ENCODE assay signal across 11 cellular contexts in the genomic region with DNA sequence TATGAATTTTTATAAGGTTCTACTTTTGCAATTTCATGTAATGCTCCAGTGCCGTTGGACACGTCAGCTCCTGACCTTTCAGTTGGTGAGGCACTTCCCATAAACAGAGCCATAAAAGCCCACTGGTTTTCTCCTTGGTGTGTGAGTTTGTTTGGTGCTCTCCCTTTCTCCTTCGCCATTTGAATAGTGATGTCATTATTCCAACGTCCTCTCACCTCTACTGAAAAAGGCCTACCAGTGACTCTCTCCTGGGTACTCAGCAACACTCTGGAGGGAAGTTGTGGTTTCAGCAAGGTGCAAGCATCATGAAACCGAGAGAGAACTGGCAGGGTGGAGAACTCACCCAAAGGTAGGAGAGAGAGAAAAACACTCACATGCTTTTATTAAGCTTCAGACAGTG. TPM values are rescaled to one million over a fixed set of nuclear protein-coding genes. Genes with fewer than 3 reads are reported as not detected.
A peak's percentile ranks its signal among the peaks of the same experiment; 100 is the strongest.
DNase-seq lines count a peak whose midpoint lies in the region; ATAC-seq and TF ChIP-seq lines count a peak whose summit lies in the region.
"Had no signal": no experiment of that assay in that cellular context is flagged by ENCODE, and none has a peak within 500 bp of the region (broad histone marks: within the 10 kb centered on the region; RNA-seq: fewer than 3 reads in every experiment).

No MANE protein-coding gene starts in this region.

- no peak overlapping the region for H3K4me3 ChIP-seq in Jurkat, Clone E6-1 (ENCODE audit: low read length)
- H3K4me3 ChIP-seq in mucosa of descending colon (no peak overlapping the region), ascending aorta (no peak overlapping the region), psoas muscle (no peak overlapping the region)
- H3K4me3 ChIP-seq: hepatocyte had no signal

- H3K9me3 ChIP-seq in mucosa of descending colon (no peaks in the 10 kb centered on the region), ascending aorta (no peaks in the 10 kb centered on the region), psoas muscle (no peaks in the 10 kb centered on the region)

- ATAC-seq in GM18907 (IDR thresholded peaks at IDR 0.05; ENCODE audit: unreplicated experiment) (peak; percentile 84), GM21723 (IDR thresholded peaks at IDR 0.05; ENCODE audit: unreplicated experiment) (peak; percentile 89), mucosa of descending colon (peak; percentile 51), psoas muscle (no peak), HG03025 (IDR thresholded peaks at IDR 0.05; ENCODE audit: low FRiP score, unreplicated experiment) (no peak), WTC11 (no peak)
- ATAC-seq: Right ventricle myocardium inferior, sciatic nerve had no signal

- CTCF ChIA-PET in WTC11 (lab: Charles Lee) = no interaction called here

- 53 to 55% (median 55%) methylated on average over 5 of the region's 5 CpGs for WGBS in psoas muscle, 3 donors

- H3K9me3 Mint-ChIP-seq in WTC11 = no peaks in the 10 kb centered on the region; the same call in 1 of the 2 replicates

- peak; percentile 27 for DNase-seq in Jurkat, Clone E6-1 (ENCODE audit: low read depth, low spot score)
- no peak for DNase-seq in mucosa of descending colon
- DNase-seq in ascending aorta (ENCODE audit: low spot score in 2 of 2) = no peak
- DNase-seq in psoas muscle = no peak
- DNase-seq in WTC11 (ENCODE audit: low spot score) = no peak

- no peaks in the 10 kb centered on the region for H3K36me3 ChIP-seq in mucosa of descending colon (ENCODE audit: low read depth)
- H3K36me3 ChIP-seq in ascending aorta = no peaks in the 10 kb centered on the region
- H3K36me3 ChIP-seq in psoas muscle (ENCODE audit: insufficient read depth in 1 of 2, low read depth in 1 of 2) = no peaks in the 10 kb centered on the region

- peaks cover 2% of the 10 kb centered on the region for H3K4me1 ChIP-seq in mucosa of descending colon (ENCODE audit: low read depth)
- H3K4me1 ChIP-seq in ascending aorta = no peaks in the 10 kb centered on the region
- H3K4me1 ChIP-seq in psoas muscle = no peaks in the 10 kb centered on the region

- intact Hi-C loops in mucosa of descending colon (cut with DNase I, micrococcal nuclease) (no loop called here), ascending aorta (cut with DNase I) (no loop called here), psoas muscle (cut with DNase I) (no loop called here)

- no peaks in the 10 kb centered on the region for H3K4me1 Mint-ChIP-seq in WTC11

- no peaks in the 10 kb centered on the region; the same call in 1 of the 2 replicates for H3K36me3 Mint-ChIP-seq in WTC11

- POLR2A ChIA-PET in WTC11 (lab: Charles Lee) = no interaction called here

- TF ChIP-seq CTCF in mucosa of descending colon (IDR thresholded peaks at IDR 0.05) = no peak
- TF ChIP-seq CTCF in ascending aorta (IDR thresholded peaks at IDR 0.05) = no peak
- no peak for TF ChIP-seq CTCF in psoas muscle (IDR thresholded peaks at IDR 0.05)
- TF ChIP-seq CTCF in WTC11 (IDR thresholded peaks at IDR 0.05) = no peak

- H3K27me3 Mint-ChIP-seq in WTC11 (ENCODE audit: low read depth) = no peaks in the 10 kb centered on the region; the same call in 1 of the 2 replicates

- no peak overlapping the region for H3K4me3 Mint-ChIP-seq in WTC11

- H3K27me3 ChIP-seq in ascending aorta (no peaks in the 10 kb centered on the region), psoas muscle (ENCODE audit: insufficient read depth in 3 of 3, low read length in 2 of 3) (peaks cover 0 to 8% (median 1%) of the 10 kb centered on the region in 3 donors)
- H3K27me3 ChIP-seq: hepatocyte had no signal

- H3K27ac ChIP-seq in ascending aorta = no peak overlapping the region
- H3K27ac ChIP-seq in psoas muscle = no peak overlapping the region
- H3K27ac ChIP-seq: hepatocyte had no signal

- no peak overlapping the region for H3K27ac Mint-ChIP-seq in WTC11

TF ChIP-seq in WTC11, 78 proteins besides CTCF, POLR2A, EP300 and RAD21 (continues in another document):
- TF ChIP-seq ZNF219 (CRISPR knock-in tag; IDR thresholded peaks at IDR 0.05; ENCODE audit: borderline replicate concordance) (no peak), ATF1 (CRISPR knock-in tag; IDR thresholded peaks at IDR 0.05) (no peak), JAZF1 (CRISPR knock-in tag; IDR thresholded peaks at IDR 0.05) (no peak), SOX15 (CRISPR knock-in tag; IDR thresholded peaks at IDR 0.05) (no peak), NR3C1 (CRISPR knock-in tag; conservative IDR thresholded peaks at IDR 0.05; ENCODE audit: low read depth) (no peak), ZNF263 (CRISPR knock-in tag; IDR thresholded peaks at IDR 0.05; ENCODE audit: low read depth) (no peak), NFATC4 (CRISPR knock-in tag; IDR thresholded peaks at IDR 0.05) (no peak), EMX1 (CRISPR knock-in tag; IDR thresholded peaks at IDR 0.05) (no peak)
- TF ChIP-seq, protein P1, sequence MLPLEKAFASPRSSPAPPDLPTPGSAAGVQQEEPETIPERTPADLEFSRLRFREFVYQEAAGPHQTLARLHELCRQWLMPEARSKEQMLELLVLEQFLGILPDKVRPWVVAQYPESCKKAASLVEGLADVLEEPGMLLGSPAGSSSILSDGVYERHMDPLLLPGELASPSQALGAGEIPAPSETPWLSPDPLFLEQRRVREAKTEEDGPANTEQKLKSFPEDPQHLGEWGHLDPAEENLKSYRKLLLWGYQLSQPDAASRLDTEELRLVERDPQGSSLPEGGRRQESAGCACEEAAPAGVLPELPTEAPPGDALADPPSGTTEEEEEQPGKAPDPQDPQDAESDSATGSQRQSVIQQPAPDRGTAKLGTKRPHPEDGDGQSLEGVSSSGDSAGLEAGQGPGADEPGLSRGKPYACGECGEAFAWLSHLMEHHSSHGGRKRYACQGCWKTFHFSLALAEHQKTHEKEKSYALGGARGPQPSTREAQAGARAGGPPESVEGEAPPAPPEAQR (CRISPR knock-in tag; IDR thresholded peaks at IDR 0.05) = no peak
- TF ChIP-seq, protein P2, sequence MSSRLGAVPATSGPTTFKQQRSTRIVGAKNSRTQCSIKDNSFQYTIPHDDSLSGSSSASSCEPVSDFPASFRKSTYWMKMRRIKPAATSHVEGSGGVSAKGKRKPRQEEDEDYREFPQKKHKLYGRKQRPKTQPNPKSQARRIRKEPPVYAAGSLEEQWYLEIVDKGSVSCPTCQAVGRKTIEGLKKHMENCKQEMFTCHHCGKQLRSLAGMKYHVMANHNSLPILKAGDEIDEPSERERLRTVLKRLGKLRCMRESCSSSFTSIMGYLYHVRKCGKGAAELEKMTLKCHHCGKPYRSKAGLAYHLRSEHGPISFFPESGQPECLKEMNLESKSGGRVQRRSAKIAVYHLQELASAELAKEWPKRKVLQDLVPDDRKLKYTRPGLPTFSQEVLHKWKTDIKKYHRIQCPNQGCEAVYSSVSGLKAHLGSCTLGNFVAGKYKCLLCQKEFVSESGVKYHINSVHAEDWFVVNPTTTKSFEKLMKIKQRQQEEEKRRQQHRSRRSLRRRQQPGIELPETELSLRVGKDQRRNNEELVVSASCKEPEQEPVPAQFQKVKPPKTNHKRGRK (CRISPR knock-in tag; IDR thresholded peaks at IDR 0.05; ENCODE audit: borderline replicate concordance) = no peak
- TF ChIP-seq, protein P3, sequence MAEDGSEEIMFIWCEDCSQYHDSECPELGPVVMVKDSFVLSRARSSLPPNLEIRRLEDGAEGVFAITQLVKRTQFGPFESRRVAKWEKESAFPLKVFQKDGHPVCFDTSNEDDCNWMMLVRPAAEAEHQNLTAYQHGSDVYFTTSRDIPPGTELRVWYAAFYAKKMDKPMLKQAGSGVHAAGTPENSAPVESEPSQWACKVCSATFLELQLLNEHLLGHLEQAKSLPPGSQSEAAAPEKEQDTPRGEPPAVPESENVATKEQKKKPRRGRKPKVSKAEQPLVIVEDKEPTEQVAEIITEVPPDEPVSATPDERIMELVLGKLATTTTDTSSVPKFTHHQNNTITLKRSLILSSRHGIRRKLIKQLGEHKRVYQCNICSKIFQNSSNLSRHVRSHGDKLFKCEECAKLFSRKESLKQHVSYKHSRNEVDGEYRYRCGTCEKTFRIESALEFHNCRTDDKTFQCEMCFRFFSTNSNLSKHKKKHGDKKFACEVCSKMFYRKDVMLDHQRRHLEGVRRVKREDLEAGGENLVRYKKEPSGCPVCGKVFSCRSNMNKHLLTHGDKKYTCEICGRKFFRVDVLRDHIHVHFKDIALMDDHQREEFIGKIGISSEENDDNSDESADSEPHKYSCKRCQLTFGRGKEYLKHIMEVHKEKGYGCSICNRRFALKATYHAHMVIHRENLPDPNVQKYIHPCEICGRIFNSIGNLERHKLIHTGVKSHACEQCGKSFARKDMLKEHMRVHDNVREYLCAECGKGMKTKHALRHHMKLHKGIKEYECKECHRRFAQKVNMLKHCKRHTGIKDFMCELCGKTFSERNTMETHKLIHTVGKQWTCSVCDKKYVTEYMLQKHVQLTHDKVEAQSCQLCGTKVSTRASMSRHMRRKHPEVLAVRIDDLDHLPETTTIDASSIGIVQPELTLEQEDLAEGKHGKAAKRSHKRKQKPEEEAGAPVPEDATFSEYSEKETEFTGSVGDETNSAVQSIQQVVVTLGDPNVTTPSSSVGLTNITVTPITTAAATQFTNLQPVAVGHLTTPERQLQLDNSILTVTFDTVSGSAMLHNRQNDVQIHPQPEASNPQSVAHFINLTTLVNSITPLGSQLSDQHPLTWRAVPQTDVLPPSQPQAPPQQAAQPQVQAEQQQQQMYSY (CRISPR knock-in tag; IDR thresholded peaks at IDR 0.05) = no peak

RNA-seq across cellular contexts. Expression of a gene that starts 29.6 kb away (rescaled TPM):
- polyA plus RNA-seq in Jurkat, Clone E6-1 (2012; ENCODE audit: insufficient read depth, insufficient read length) = not detected
- total RNA-seq in mucosa of descending colon = 10 to 100 TPM; 21.1 to 54.6 (median 34.8) TPM
- not detected for total RNA-seq in ascending aorta
- not detected for total RNA-seq in psoas muscle
- under 1 TPM in 1 of 3 donors, not detected in 2; 0.03 TPM for polyA plus RNA-seq in psoas muscle
- 0.14 to 0.26 TPM (median 0.23 TPM) in 3 replicates for total RNA-seq in WTC11 (2021)
- total RNA-seq: Right ventricle myocardium inferior, sciatic nerve had no signal

Comparison
In these comparisons a context has a peak if more than half of its experiments do, and no peak if none do; other contexts are left out.
1. ATAC-seq: peak in GM18907 (single experiment), GM21723 (single experiment) and mucosa of descending colon (single experiment); none in psoas muscle (0 of 4), HG03025 (single experiment) and WTC11 (single experiment).
2. RNA of a gene that starts 29.6 kb away (total RNA-seq): 21.1 to 54.6 TPM in mucosa of descending colon; 0.14 to 0.26 TPM in WTC11, not detected in ascending aorta (single experiment) and not detected in psoas muscle; every median in the first group is over 10 times any median in the second.